ENCODE assay signal across 16 cellular contexts in genomic region chr2:237022533-237022932, GRCh38.
"Had no signal": no experiment of that assay in that cellular context is flagged by ENCODE, and none has a peak within 500 bp of the region (broad histone marks: within the 10 kb centered on the region; RNA-seq: fewer than 3 reads in every experiment).

No MANE protein-coding gene starts in this region.

- H3K4me3 ChIP-seq: heart right ventricle, pancreas, thyroid gland had no signal

- ATAC-seq: activated CD8-positive, alpha-beta T cell treated with anti-CD3 and anti-CD28 coated beads, Interleukin-2, amount 10 ng/mL, durations not matched to agents 7 days and 5 days; left cardiac atrium; pancreas; right cardiac atrium had no signal

- H3K9me3 ChIP-seq: neutrophil, pancreas, thyroid gland had no signal

- H3K27ac ChIP-seq: epithelial cell of prostate, heart right ventricle, neutrophil, pancreas, thyroid gland had no signal

- FAIRE-seq: pancreas had no signal

- DNase-seq: activated CD4-positive, alpha-beta T cell treated with anti-CD3 and anti-CD28 coated beads for 1 hour; activated CD4-positive, alpha-beta T cell treated with anti-CD3 and anti-CD28 coated beads, Interleukin-2, amount 50 U/mL, for 1 hour; activated CD8-positive, alpha-beta T cell treated with anti-CD3 and anti-CD28 coated beads, Interleukin-2, amount 10 ng/mL, durations not matched to agents 7 days and 5 days; activated gamma-delta T cell; activated naive CD4-positive, alpha-beta T cell treated with anti-CD3 and anti-CD28 coated beads, Interleukin-2, amount 50 U/mL, for 16 hours; aorta; heart right ventricle; islet precursor cell; left cardiac atrium; pancreas; right cardiac atrium; stimulated activated CD4-positive, alpha-beta T cell treated with anti-CD3 and anti-CD28 coated beads, Interleukin-12 subunit alpha, Interleukin-12 subunit beta, amount 100 ng/mL, for 4 hours; substantia nigra; thyroid gland had no signal

- H3K27me3 ChIP-seq: heart right ventricle, neutrophil, pancreas, thyroid gland had no signal

- H3K36me3 ChIP-seq: heart right ventricle, neutrophil, pancreas, thyroid gland had no signal

- H3K4me1 ChIP-seq: pancreas had no signal
